1 cellular context compared by ENCODE assay signal in the genomic region with DNA sequence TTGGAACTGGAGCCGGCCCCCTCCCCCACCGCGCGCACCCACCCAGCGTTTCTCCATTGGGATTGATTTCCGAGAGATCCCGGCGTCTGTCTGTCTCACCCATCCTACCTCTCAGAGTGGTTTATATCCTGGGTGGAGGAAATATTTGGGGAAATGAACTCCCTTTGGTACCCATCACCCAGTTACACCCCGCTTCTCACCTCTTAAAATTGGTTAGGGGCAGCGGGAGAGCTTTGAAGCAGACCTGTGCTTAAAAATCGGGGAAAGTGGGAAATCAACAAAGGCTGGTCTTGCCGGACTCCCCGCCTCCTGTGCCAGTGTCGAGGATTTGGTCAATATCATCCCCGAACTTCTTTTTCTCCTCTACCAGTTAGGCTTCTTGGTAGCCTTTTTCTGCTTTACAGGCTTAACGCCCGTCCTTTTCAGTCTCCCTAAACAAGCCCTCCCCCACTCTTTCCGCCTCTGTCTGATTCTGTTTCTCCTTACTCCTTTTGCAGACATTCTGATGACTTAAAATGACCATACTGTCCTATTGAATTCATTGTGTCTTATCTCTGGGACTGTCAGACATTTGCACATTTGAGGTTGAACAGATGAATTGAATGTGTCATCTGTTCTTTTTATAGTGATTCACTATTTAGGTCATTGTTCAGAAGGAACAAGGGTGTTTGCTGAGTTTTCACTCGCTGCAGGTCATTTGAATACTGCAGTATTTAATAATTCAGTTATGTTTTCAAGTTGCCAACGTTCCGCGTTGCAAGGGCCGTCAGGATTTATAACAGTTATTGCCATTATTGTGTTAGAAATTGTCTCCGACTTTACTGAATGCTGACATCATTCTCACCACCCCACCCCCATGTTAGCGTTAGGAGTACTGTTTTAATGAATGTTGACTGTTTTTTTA.
TF ChIP-seq lines count a peak whose summit lies in the region.

No MANE protein-coding gene starts in this region.

TF ChIP-seq in HCT116, 20 proteins besides CTCF, POLR2A, EP300 and RAD21 (continued from another document):
- TF ChIP-seq ZBTB33 (IDR thresholded peaks at IDR 0.05; ENCODE audit: extremely low read depth, insufficient replicate concordance, low read length), result no peak
- TF ChIP-seq SRF (IDR thresholded peaks at IDR 0.05; ENCODE audit: low read depth), result no peak
- no peak for TF ChIP-seq JUND (IDR thresholded peaks at IDR 0.05)
- no peak for TF ChIP-seq SIN3A (IDR thresholded peaks at IDR 0.05; ENCODE audit: low read depth)
- TF ChIP-seq POLR2AphosphoS5 (IDR thresholded peaks at IDR 0.05; ENCODE audit: low read depth, low read length), result no peak
- no peak for TF ChIP-seq ELF1 (IDR thresholded peaks at IDR 0.05; ENCODE audit: borderline replicate concordance, low read depth)
- TF ChIP-seq, protein P1, sequence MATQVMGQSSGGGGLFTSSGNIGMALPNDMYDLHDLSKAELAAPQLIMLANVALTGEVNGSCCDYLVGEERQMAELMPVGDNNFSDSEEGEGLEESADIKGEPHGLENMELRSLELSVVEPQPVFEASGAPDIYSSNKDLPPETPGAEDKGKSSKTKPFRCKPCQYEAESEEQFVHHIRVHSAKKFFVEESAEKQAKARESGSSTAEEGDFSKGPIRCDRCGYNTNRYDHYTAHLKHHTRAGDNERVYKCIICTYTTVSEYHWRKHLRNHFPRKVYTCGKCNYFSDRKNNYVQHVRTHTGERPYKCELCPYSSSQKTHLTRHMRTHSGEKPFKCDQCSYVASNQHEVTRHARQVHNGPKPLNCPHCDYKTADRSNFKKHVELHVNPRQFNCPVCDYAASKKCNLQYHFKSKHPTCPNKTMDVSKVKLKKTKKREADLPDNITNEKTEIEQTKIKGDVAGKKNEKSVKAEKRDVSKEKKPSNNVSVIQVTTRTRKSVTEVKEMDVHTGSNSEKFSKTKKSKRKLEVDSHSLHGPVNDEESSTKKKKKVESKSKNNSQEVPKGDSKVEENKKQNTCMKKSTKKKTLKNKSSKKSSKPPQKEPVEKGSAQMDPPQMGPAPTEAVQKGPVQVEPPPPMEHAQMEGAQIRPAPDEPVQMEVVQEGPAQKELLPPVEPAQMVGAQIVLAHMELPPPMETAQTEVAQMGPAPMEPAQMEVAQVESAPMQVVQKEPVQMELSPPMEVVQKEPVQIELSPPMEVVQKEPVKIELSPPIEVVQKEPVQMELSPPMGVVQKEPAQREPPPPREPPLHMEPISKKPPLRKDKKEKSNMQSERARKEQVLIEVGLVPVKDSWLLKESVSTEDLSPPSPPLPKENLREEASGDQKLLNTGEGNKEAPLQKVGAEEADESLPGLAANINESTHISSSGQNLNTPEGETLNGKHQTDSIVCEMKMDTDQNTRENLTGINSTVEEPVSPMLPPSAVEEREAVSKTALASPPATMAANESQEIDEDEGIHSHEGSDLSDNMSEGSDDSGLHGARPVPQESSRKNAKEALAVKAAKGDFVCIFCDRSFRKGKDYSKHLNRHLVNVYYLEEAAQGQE (IDR thresholded peaks at IDR 0.05; ENCODE audit: low read depth), result no peak
- TF ChIP-seq CBX3 (IDR thresholded peaks at IDR 0.05; ENCODE audit: low read depth), result no peak
- no peak for TF ChIP-seq EZH2 (IDR thresholded peaks at IDR 0.05)
- no peak for TF ChIP-seq EGR1 (IDR thresholded peaks at IDR 0.05; ENCODE audit: low read depth)
- TF ChIP-seq FOSL1 (IDR thresholded peaks at IDR 0.05; ENCODE audit: low read depth), result no peak
- TF ChIP-seq, protein P2, sequence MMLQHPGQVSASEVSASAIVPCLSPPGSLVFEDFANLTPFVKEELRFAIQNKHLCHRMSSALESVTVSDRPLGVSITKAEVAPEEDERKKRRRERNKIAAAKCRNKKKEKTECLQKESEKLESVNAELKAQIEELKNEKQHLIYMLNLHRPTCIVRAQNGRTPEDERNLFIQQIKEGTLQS (IDR thresholded peaks at IDR 0.05), result no peak
- no peak for TF ChIP-seq ZNF274 (IDR thresholded peaks at IDR 0.05; ENCODE audit: low read depth, low read length)
